ENCODE assay signal across 23 cellular contexts in the genomic region with DNA sequence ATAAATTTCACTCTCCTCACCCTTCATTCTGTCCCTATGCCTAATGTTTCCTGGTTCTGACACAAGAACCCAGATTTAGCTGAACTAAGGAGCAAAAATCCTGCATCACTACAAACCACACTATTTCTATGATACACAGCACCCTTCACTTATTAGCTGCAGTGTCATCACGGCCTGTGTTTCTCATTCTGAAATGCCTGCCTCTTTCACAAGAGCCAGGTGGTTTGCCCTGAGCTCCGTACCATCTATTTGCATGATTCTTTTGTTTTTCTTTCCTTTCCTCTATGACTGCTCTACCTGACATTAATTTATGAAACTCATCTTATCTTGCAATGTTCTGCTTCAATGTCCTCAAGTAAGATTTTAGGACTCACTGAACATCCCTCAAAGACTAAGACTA.
"Had no signal": no experiment of that assay in that cellular context is flagged by ENCODE, and none has a peak within 500 bp of the region (broad histone marks: within the 10 kb centered on the region; RNA-seq: fewer than 3 reads in every experiment).

No MANE protein-coding gene starts in this region.

- H3K4me3 ChIP-seq: adrenal gland, PC-9 had no signal

- H3K4me2 ChIP-seq: PC-9 had no signal

- H3K36me3 ChIP-seq: adrenal gland had no signal

- H3K9me3 ChIP-seq: adrenal gland had no signal

- ATAC-seq: activated CD8-positive, alpha-beta T cell treated with anti-CD3 and anti-CD28 coated beads, Interleukin-2, amount 10 ng/mL, durations not matched to agents 7 days and 5 days; T-helper 17 cell; WTC11 had no signal

- H3K27ac ChIP-seq: adrenal gland, PC-9 had no signal

- H2AFZ ChIP-seq: PC-9 had no signal

- H3K27me3 ChIP-seq: adrenal gland had no signal

- DNase-seq: activated CD4-positive, alpha-beta T cell treated with anti-CD3 and anti-CD28 coated beads for 48 hours; activated CD4-positive, alpha-beta T cell treated with anti-CD3 and anti-CD28 coated beads, Interleukin-2, amount 50 U/mL, for 4 hours; activated CD4-positive, CD25-positive, alpha-beta regulatory T cell treated with anti-CD3 and anti-CD28 coated beads, Interleukin-2, amount 50 U/mL, for 72 hours; activated CD8-positive, alpha-beta memory T cell treated with anti-CD3 and anti-CD28 coated beads, Interleukin-2, amount 50 U/mL, for 48 hours; activated CD8-positive, alpha-beta T cell treated with anti-CD3 and anti-CD28 coated beads, Interleukin-2, amount 10 ng/mL, durations not matched to agents 7 days and 5 days; activated naive CD4-positive, alpha-beta T cell treated with anti-CD3 and anti-CD28 coated beads, Interleukin-2, amount 50 U/mL, for 16 hours; activated naive CD8-positive, alpha-beta T cell treated with anti-CD3 and anti-CD28 coated beads, Interleukin-2, amount 10 ng/mL, durations not matched to agents 7 days and 5 days; activated T-cell treated with anti-CD3 and anti-CD28 coated beads, Interleukin-2, amount 50 U/mL, for 1 hour; adrenal gland; anterior cingulate cortex; caudate nucleus; NCI-H1105 treated with DMSO at 0.1 percent for 48 hours; NCI-H146; NCI-H1930; NCI-H2171 treated with DMSO at 0.1 percent for 48 hours; NCI-H226; NCI-H82; NK-92 treated with Interleukin-12 subunit alpha and Interleukin-12 subunit beta, amount 100 ng/mL, for 24 hours; PC-9; SHP77 treated with DMSO at 0.1 percent for 48 hours; T-helper 17 cell; T-helper 9 cell had no signal

- H3K4me1 ChIP-seq: adrenal gland had no signal
